30 cellular contexts compared by ENCODE assay signal in the genomic region with DNA sequence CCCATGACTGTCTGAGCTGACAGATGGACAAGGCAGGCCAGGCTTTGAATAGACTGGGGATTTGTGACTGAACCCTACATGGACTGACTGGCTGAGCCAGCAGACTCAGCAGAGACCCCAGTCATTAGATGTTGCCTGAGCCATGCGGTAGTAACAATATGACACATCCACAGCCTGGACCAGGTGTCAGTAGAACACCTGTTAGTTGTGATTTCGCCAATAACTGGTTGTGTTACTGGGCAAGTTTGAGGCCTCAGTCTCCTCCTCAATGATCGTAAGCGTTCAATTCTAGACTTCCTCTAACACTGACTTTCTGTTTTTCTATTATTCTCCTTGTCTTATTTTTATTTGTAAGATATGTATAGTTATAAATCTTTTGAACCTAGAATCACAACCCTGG.
"Had no signal": no experiment of that assay in that cellular context is flagged by ENCODE, and none has a peak within 500 bp of the region (broad histone marks: within the 10 kb centered on the region; RNA-seq: fewer than 3 reads in every experiment).

No MANE protein-coding gene starts in this region.

- H3K4me2 ChIP-seq: neural progenitor cell had no signal

- H2AFZ ChIP-seq: neural progenitor cell, parathyroid adenoma had no signal

- H3K27ac Mint-ChIP-seq: natural killer cell; neural progenitor cell; progenitor cell of endocrine pancreas; stimulated activated memory B cell treated with anti-CD40 and anti-IgM and Interleukin-4, amounts not matched to agents 10 μg/mL and 1 μg/mL and 100 μg/mL, for 72 hours; stimulated activated naive CD8-positive, alpha-beta T cell treated with anti-CD3 and anti-CD28 coated beads, Interleukin-15, amount 100 ng/mL, for 72 hours; type B pancreatic cell had no signal

- H3K9ac ChIP-seq: neural progenitor cell, parathyroid adenoma had no signal

- H3K79me2 ChIP-seq: parathyroid adenoma had no signal

- H3K36me3 Mint-ChIP-seq: natural killer cell; neural progenitor cell; stimulated activated memory B cell treated with anti-CD40 and anti-IgM and Interleukin-4, amounts not matched to agents 10 μg/mL and 1 μg/mL and 100 μg/mL, for 72 hours; type B pancreatic cell had no signal

- H3K4me1 Mint-ChIP-seq: natural killer cell; stimulated activated memory B cell treated with anti-CD40 and anti-IgM and Interleukin-4, amounts not matched to agents 10 μg/mL and 1 μg/mL and 100 μg/mL, for 72 hours; stimulated activated naive CD8-positive, alpha-beta T cell treated with anti-CD3 and anti-CD28 coated beads, Interleukin-15, amount 100 ng/mL, for 72 hours had no signal

- H3K4me3 Mint-ChIP-seq: natural killer cell; nephron; neural progenitor cell; stimulated activated memory B cell treated with anti-CD40 and anti-IgM and Interleukin-4, amounts not matched to agents 10 μg/mL and 1 μg/mL and 100 μg/mL, for 72 hours; stimulated activated naive CD8-positive, alpha-beta T cell treated with anti-CD3 and anti-CD28 coated beads, Interleukin-15, amount 100 ng/mL, for 72 hours; type B pancreatic cell had no signal

- H3K36me3 ChIP-seq: neural progenitor cell, ovary, right lobe of liver, sigmoid colon, suprapubic skin, tibial artery, transverse colon, upper lobe of right lung, uterus had no signal

- H3K4me1 ChIP-seq: parathyroid adenoma, psoas muscle, right lobe of liver, sigmoid colon, suprapubic skin, testis, tibial artery, transverse colon, upper lobe of right lung, uterus had no signal

- H3K27me3 Mint-ChIP-seq: stimulated activated memory B cell treated with anti-CD40 and anti-IgM and Interleukin-4, amounts not matched to agents 10 μg/mL and 1 μg/mL and 100 μg/mL, for 72 hours had no signal

- DNase-seq: natural killer cell; occipital lobe; ovary; posterior cingulate gyrus; psoas muscle; right cardiac atrium; right lobe of liver; sigmoid colon; small intestine; stimulated activated CD4-positive, alpha-beta T cell treated with anti-CD3 and anti-CD28 coated beads, Interleukin-15, amount 100 ng/mL, for 24 hours; stimulated activated CD4-positive, alpha-beta T cell treated with anti-CD3 and anti-CD28 coated beads, Interleukin-2, amount 100 ng/mL, for 24 hours; stimulated activated CD4-positive, alpha-beta T cell treated with anti-CD3 and anti-CD28 coated beads, Interleukin-4, amount 100 ng/mL, for 1 hour; stimulated activated CD4-positive, alpha-beta T cell treated with anti-CD3 and anti-CD28 coated beads, Interleukin-4, amount 100 ng/mL, for 4 hours; stimulated activated CD8-positive, alpha-beta memory T cell treated with anti-CD3 and anti-CD28 coated beads, Interleukin-4, amount 100 ng/mL, for 48 hours; stimulated activated naive CD4-positive, alpha-beta T cell; stimulated activated naive CD8-positive, alpha-beta T cell treated with anti-CD3 and anti-CD28 coated beads, Interleukin-15, amount 100 ng/mL, for 72 hours; stimulated activated naive CD8-positive, alpha-beta T cell treated with anti-CD3 and anti-CD28 coated beads, Interleukin-15, Interleukin-2, amounts not matched to agents 100 U/mL and 50 U/mL, for 24 hours; substantia nigra; testis; tibial artery; transverse colon; upper lobe of right lung; uterus had no signal

- H3K4me3 ChIP-seq: neural progenitor cell, ovary, psoas muscle, right lobe of liver, sigmoid colon, suprapubic skin, testis, tibial artery, transverse colon, upper lobe of right lung, uterus had no signal

- H3K27me3 ChIP-seq: neural progenitor cell, ovary, right lobe of liver, sigmoid colon, suprapubic skin, testis, tibial artery, transverse colon, upper lobe of right lung, uterus had no signal

- H3K27ac ChIP-seq: neural progenitor cell, ovary, parathyroid adenoma, psoas muscle, right lobe of liver, sigmoid colon, suprapubic skin, testis, tibial artery, transverse colon, upper lobe of right lung, uterus had no signal

- H3K9me3 Mint-ChIP-seq: nephron; neural progenitor cell; stimulated activated memory B cell treated with anti-CD40 and anti-IgM and Interleukin-4, amounts not matched to agents 10 μg/mL and 1 μg/mL and 100 μg/mL, for 72 hours; stimulated activated naive CD8-positive, alpha-beta T cell treated with anti-CD3 and anti-CD28 coated beads, Interleukin-15, amount 100 ng/mL, for 72 hours; type B pancreatic cell had no signal

- H3K9me3 ChIP-seq: ovary, psoas muscle, right lobe of liver, suprapubic skin, testis, tibial artery, transverse colon, upper lobe of right lung, uterus had no signal

- ATAC-seq: natural killer cell; psoas muscle; right cardiac atrium; right lobe of liver; stimulated activated memory B cell treated with anti-CD40 and anti-IgM and Interleukin-4, amounts not matched to agents 10 μg/mL and 1 μg/mL and 100 μg/mL, for 72 hours; stimulated activated naive CD8-positive, alpha-beta T cell treated with anti-CD3 and anti-CD28 coated beads, Interleukin-15, amount 100 ng/mL, for 72 hours; stimulated activated naive CD8-positive, alpha-beta T cell treated with anti-CD3 and anti-CD28 coated beads, Interleukin-15, Interleukin-2, amounts not matched to agents 100 U/mL and 50 U/mL, for 24 hours; upper lobe of right lung had no signal
